ENCODE assay signal across 10 cellular contexts in the genomic region with DNA sequence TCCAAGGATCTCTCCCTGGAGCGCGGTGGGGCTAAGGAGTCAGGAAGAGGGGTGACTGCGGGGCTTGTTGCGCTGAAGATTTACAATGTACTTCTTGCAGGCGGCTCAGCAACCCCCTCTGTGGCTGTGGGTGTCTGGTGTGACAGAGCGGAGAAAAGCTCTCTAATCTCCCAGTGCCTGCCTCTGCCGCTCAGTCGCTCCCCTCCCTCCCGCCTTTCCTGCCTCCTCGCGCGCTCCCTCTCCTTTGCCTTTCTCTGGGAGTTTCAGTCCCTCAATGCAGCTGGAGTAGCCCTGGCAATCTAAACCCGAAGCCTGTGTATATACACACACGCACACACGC. TPM values are rescaled to one million over a fixed set of nuclear protein-coding genes. Genes with fewer than 3 reads are reported as not detected.
DNase-seq lines count a peak whose midpoint lies in the region; ATAC-seq and TF ChIP-seq lines count a peak whose summit lies in the region.
"Had no signal": no experiment of that assay in that cellular context is flagged by ENCODE, and none has a peak within 500 bp of the region (broad histone marks: within the 10 kb centered on the region; RNA-seq: fewer than 3 reads in every experiment).

No MANE protein-coding gene starts in this region.

- DNase-seq in GM23248 (peak; percentile 34), RWPE2 (ENCODE audit: low spot score) (no peak), fibroblast of the aortic adventitia (ENCODE audit: low read depth) (no peak), osteoblast (ENCODE audit: insufficient read length, low spot score, missing footprints) (peak; percentile 83), Caco-2 (no peak)
- DNase-seq in stimulated activated naive CD4-positive, alpha-beta T cell treated with Interleukin-2 at 50 U/mL for 16 hours (lab: John Stamatoyannopoulos, UW): no peak
- DNase-seq in activated CD4-positive, alpha-beta T cell treated with anti-CD3 and anti-CD28 coated beads, Interleukin-2, amount 50 U/mL, for 1 hour: no peak
- DNase-seq: naive B cell had no signal

- H3K4me1 Mint-ChIP-seq in Caco-2 (ENCODE audit: low read depth, unreplicated experiment): no peaks in the 10 kb centered on the region

- peak overlapping the region; percentile 36 for H3K9ac ChIP-seq in GM23248

- intact Hi-C loops in Caco-2 (cut with micrococcal nuclease; ENCODE audit: unreplicated experiment): no loop called here

- CTCF ChIA-PET in Caco-2 (lab: Charles Lee): no interaction called here

- H3K9me3 Mint-ChIP-seq in Caco-2 (ENCODE audit: unreplicated experiment): no peaks in the 10 kb centered on the region

- H3K36me3 Mint-ChIP-seq in Caco-2 (ENCODE audit: insufficient read depth, unreplicated experiment): no peaks in the 10 kb centered on the region

- no peaks in the 10 kb centered on the region for H3K9me2 ChIP-seq in GM23248 (ENCODE audit: insufficient read depth)

- H3K27me3 ChIP-seq in GM23248 (replicated peaks; ENCODE audit: insufficient read depth) (peaks cover 33% of the 10 kb centered on the region), RWPE2 (ENCODE audit: insufficient read depth, poor library complexity, severe bottlenecking) (peaks cover 100% of the 10 kb centered on the region), osteoblast (ENCODE audit: insufficient read depth, low read length) (peaks cover 25% of the 10 kb centered on the region), Caco-2 (replicated peaks; ENCODE audit: control insufficient read depth, insufficient read depth, low read length) (no peaks in the 10 kb centered on the region)

- H4K20me1 ChIP-seq in GM23248 (ENCODE audit: insufficient read depth) (no peaks in the 10 kb centered on the region), osteoblast (ENCODE audit: insufficient read depth, low read length) (no peaks in the 10 kb centered on the region)

- POLR2A ChIA-PET in Caco-2 (lab: Charles Lee): no interaction called here

- H3K79me2 ChIP-seq in GM23248 (ENCODE audit: insufficient read depth) (peaks cover 4% of the 10 kb centered on the region; the same call in 1 of the 2 replicates), osteoblast (ENCODE audit: insufficient read depth, low read length) (peaks cover 3% of the 10 kb centered on the region)

- H3K36me3 ChIP-seq in GM23248 (ENCODE audit: low read depth) (no peaks in the 10 kb centered on the region), RWPE2 (ENCODE audit: low read depth) (no peaks in the 10 kb centered on the region), osteoblast (ENCODE audit: insufficient read depth, low read length) (no peaks in the 10 kb centered on the region), Caco-2 (ENCODE audit: control insufficient read depth, insufficient read depth, low read length) (no peaks in the 10 kb centered on the region)

- no peak overlapping the region for H3K27ac Mint-ChIP-seq in Caco-2 (ENCODE audit: unreplicated experiment)

- peak overlapping the region; percentile 70 for H2AFZ ChIP-seq in GM23248
- peak overlapping the region; percentile 85 for H2AFZ ChIP-seq in osteoblast (ENCODE audit: low read length)

- no TSS peak for BruUV-seq in Caco-2 (replicated peaks; lab: Mats Ljungman, UMichigan)

- WGBS in GM23248 (ENCODE audit: low coverage in 1 of 2, low lambda C conversion rate in 2 of 2, missing lambda C conversion rate in 2 of 2), 2 experiments: 3 to 4% methylated on average over 15 of the region's 15 CpGs

- ATAC-seq in RWPE2 (ENCODE audit: low read depth): peak; percentile 48
- no peak for ATAC-seq in GM18907 (IDR thresholded peaks at IDR 0.05; ENCODE audit: unreplicated experiment)

- H3F3A ChIP-seq in GM23248 (ENCODE audit: insufficient read depth): no peaks in the 10 kb centered on the region

- H3K4me3 ChIP-seq in GM23248: peak overlapping the region; percentile 71
- no peak overlapping the region for H3K4me3 ChIP-seq in RWPE2 (ENCODE audit: severe bottlenecking)
- H3K4me3 ChIP-seq in fibroblast of the aortic adventitia (ENCODE audit: low read depth, low read length): peak overlapping the region; percentile 65
- H3K4me3 ChIP-seq in osteoblast (ENCODE audit: insufficient read depth, low read length): peak overlapping the region; percentile 78
- no peak overlapping the region for H3K4me3 ChIP-seq in Caco-2 (ENCODE audit: low read depth, low read length)

- H3K9me3 ChIP-seq in GM23248 (ENCODE audit: low read depth) (no peaks in the 10 kb centered on the region), RWPE2 (ENCODE audit: severe bottlenecking) (no peaks in the 10 kb centered on the region), osteoblast (ENCODE audit: low read depth, low read length) (no peaks in the 10 kb centered on the region), Caco-2 (no peaks in the 10 kb centered on the region)

- H3K4me2 ChIP-seq in GM23248 (ENCODE audit: unreplicated experiment): peak overlapping the region; percentile 78
- peak overlapping the region; percentile 68 for H3K4me2 ChIP-seq in osteoblast (ENCODE audit: insufficient read depth, low read length)

- H3K27ac ChIP-seq in GM23248 (no peak overlapping the region), RWPE2 (ENCODE audit: poor library complexity, severe bottlenecking) (no peak overlapping the region), osteoblast (ENCODE audit: low read depth, low read length) (no peak overlapping the region)

- H3K4me3 Mint-ChIP-seq in Caco-2 (ENCODE audit: unreplicated experiment): no peak overlapping the region

- TF ChIP-seq CTCF in RWPE2 (IDR thresholded peaks at IDR 0.05; ENCODE audit: poor library complexity, severe bottlenecking): no peak
- TF ChIP-seq CTCF in fibroblast of the aortic adventitia (IDR thresholded peaks at IDR 0.05; ENCODE audit: insufficient read depth, low read length): no peak
- TF ChIP-seq CTCF in osteoblast (IDR thresholded peaks at IDR 0.05; ENCODE audit: extremely low read depth, low read depth, low read length): no peak
- TF ChIP-seq CTCF in Caco-2 (IDR thresholded peaks at IDR 0.05; ENCODE audit: insufficient read depth in 1 of 2, low read depth in 1 of 2, low read length in 1 of 2, severe bottlenecking in 1 of 2, unreplicated experiment in 1 of 2): no peak

- H3K4me1 ChIP-seq in GM23248 (ENCODE audit: insufficient read depth): no peaks in the 10 kb centered on the region
- H3K4me1 ChIP-seq in RWPE2 (ENCODE audit: insufficient read depth, poor library complexity, severe bottlenecking): no peaks in the 10 kb centered on the region
- no peaks in the 10 kb centered on the region for H3K4me1 ChIP-seq in osteoblast (ENCODE audit: insufficient read depth, low read length)
- no peaks in the 10 kb centered on the region for H3K4me1 ChIP-seq in Caco-2

- no peaks in the 10 kb centered on the region for H3K27me3 Mint-ChIP-seq in Caco-2 (ENCODE audit: insufficient read depth, unreplicated experiment)

- in situ Hi-C loops in GM23248 (cut with MboI): no loop called here

RNA-seq across cellular contexts. Expression of a gene that starts 0.8 kb away (rescaled TPM):
- 2.8 and 9.2 TPM in 2 replicates for total RNA-seq in GM23248 (2014; rRNA removed; shearing (Covaris generic))
- 1.4 and 1.5 TPM in 2 replicates for polyA plus RNA-seq in GM23248 (2016; fragmentation: Nextera tagmentation; extraction: Ambion mirVana)
- 1.1 and 10.0 TPM in 2 replicates for total RNA-seq in fibroblast of the aortic adventitia (ENCODE audit: low replicate concordance)
- under 0.01 and 0.59 TPM in 2 replicates for total RNA-seq in osteoblast
- total RNA-seq in Caco-2 (2022): not detected in 2 replicates
- total RNA-seq: LHCN-M2 had no signal

Comparison
In these comparisons a context has a peak if more than half of its experiments do, and no peak if none do; other contexts are left out.
1. DNase-seq: peak in GM23248 (single experiment) and osteoblast (single experiment); none in RWPE2 (single experiment), fibroblast of the aortic adventitia (single experiment), stimulated activated naive CD4-positive, alpha-beta T cell treated with Interleukin-2 at 50 U/mL for 16 hours (single experiment), activated CD4-positive, alpha-beta T cell treated with anti-CD3 and anti-CD28 coated beads, Interleukin-2, amount 50 U/mL, for 1 hour (single experiment) and Caco-2 (0 of 2).
2. H3K4me3 ChIP-seq: peak in GM23248 (single experiment), fibroblast of the aortic adventitia (single experiment) and osteoblast (single experiment); none in RWPE2 (single experiment) and Caco-2 (single experiment).